In genomic region chr19:4310247-4311121, GRCh38 we compare ENCODE assay signal across 1 cellular context.
TF ChIP-seq lines count a peak whose summit lies in the region.

No MANE protein-coding gene starts in this region.

TF ChIP-seq in IMR-90, 13 proteins besides CTCF, POLR2A, EP300 and RAD21:
- TF ChIP-seq CHD1 (IDR thresholded peaks at IDR 0.05; ENCODE audit: low read depth, low read length) (no peak), RCOR1 (IDR thresholded peaks at IDR 0.05; ENCODE audit: insufficient replicate concordance, low read length) (no peak), NFE2L2 (IDR thresholded peaks at IDR 0.05; ENCODE audit: low read depth, low read length) (no peak), SMC3 (IDR thresholded peaks at IDR 0.05; ENCODE audit: low read depth, low read length) (no peak), MAFK (IDR thresholded peaks at IDR 0.05; ENCODE audit: low read depth, low read length) (no peak), MXI1 (IDR thresholded peaks at IDR 0.05; ENCODE audit: borderline replicate concordance, low read depth, low read length) (no peak), MAZ (IDR thresholded peaks at IDR 0.05; ENCODE audit: borderline replicate concordance, low read depth, low read length) (no peak), BHLHE40 (IDR thresholded peaks at IDR 0.05; ENCODE audit: low read depth, low read length) (no peak), RFX5 (IDR thresholded peaks at IDR 0.05; ENCODE audit: low read depth, low read length) (no peak), CEBPB (IDR thresholded peaks at IDR 0.05; ENCODE audit: low read depth, low read length) (no peak), ELK1 (IDR thresholded peaks at IDR 0.05; ENCODE audit: borderline replicate concordance, low read depth, low read length) (no peak)
- TF ChIP-seq, protein P1, sequence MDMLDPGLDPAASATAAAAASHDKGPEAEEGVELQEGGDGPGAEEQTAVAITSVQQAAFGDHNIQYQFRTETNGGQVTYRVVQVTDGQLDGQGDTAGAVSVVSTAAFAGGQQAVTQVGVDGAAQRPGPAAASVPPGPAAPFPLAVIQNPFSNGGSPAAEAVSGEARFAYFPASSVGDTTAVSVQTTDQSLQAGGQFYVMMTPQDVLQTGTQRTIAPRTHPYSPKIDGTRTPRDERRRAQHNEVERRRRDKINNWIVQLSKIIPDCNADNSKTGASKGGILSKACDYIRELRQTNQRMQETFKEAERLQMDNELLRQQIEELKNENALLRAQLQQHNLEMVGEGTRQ (IDR thresholded peaks at IDR 0.05; ENCODE audit: low read depth, low read length): no peak
